ENCODE assay signal across 13 cellular contexts in genomic region chr9:134379774-134380431, GRCh38. TPM values are rescaled to one million over a fixed set of nuclear protein-coding genes. Genes with fewer than 3 reads are reported as not detected.
DNase-seq lines count a peak whose midpoint lies in the region; ATAC-seq, FAIRE-seq and TF ChIP-seq lines count a peak whose summit lies in the region.
"Had no signal": no experiment of that assay in that cellular context is flagged by ENCODE, and none has a peak within 500 bp of the region (broad histone marks: within the 10 kb centered on the region; RNA-seq: fewer than 3 reads in every experiment).

No MANE protein-coding gene starts in this region.

- peaks cover 90% of the 10 kb centered on the region for H3K4me1 Mint-ChIP-seq in osteocyte (ENCODE audit: unreplicated experiment)
- H3K4me1 Mint-ChIP-seq in activated CD4-positive, alpha-beta T cell treated with anti-CD3 and anti-CD28 coated beads, Interleukin-2, amount 10 ng/mL, durations not matched to agents 24 days and 14 days: peaks cover 10% of the 10 kb centered on the region

- TF ChIP-seq CTCF in A549 (IDR thresholded peaks at IDR 0.05): no peak
- TF ChIP-seq CTCF in osteocyte (IDR thresholded peaks at IDR 0.05): no peak
- no peak for TF ChIP-seq CTCF in sigmoid colon (IDR thresholded peaks at IDR 0.05)

- CTCF ChIA-PET in A549 (lab: Yijun Ruan, JAX): interaction anchor here (1.2 to 5.0 kb wide), 11 partner anchors 10 to 209 kb away, joined by 3 to 32 read pairs (median 6); no protein-coding TSS in a partner anchor

- TF ChIP-seq RAD21 in A549 (conservative IDR thresholded peaks at IDR 0.05 in 1 of 2, IDR thresholded peaks at IDR 0.05 in 1 of 2): no peak

- H3K27ac Mint-ChIP-seq in osteocyte (ENCODE audit: unreplicated experiment): peak overlapping the region; percentile 83
- H3K27ac Mint-ChIP-seq in activated CD4-positive, alpha-beta T cell treated with anti-CD3 and anti-CD28 coated beads, Interleukin-2, amount 10 ng/mL, durations not matched to agents 24 days and 14 days: no peak overlapping the region

- H3K27me3 ChIP-seq in sigmoid colon: no peaks in the 10 kb centered on the region
- H3K27me3 ChIP-seq: cardiac muscle cell had no signal

- WGBS in A549 (ENCODE audit: missing lambda C conversion rate): 0% methylated on average over 1 of the region's 23 CpGs
- WGBS in sigmoid colon, 2 donors: 89% methylated on average over 23 of the region's 23 CpGs

- peak overlapping the region; percentile 86 for H3K4me2 ChIP-seq in A549

- H3K4me3 Mint-ChIP-seq in osteocyte (ENCODE audit: unreplicated experiment): no peak overlapping the region
- no peak overlapping the region for H3K4me3 Mint-ChIP-seq in activated CD4-positive, alpha-beta T cell treated with anti-CD3 and anti-CD28 coated beads, Interleukin-2, amount 10 ng/mL, durations not matched to agents 24 days and 14 days

- peak; percentile 48 to 49 for ATAC-seq in A549

- H3K4me3 ChIP-seq in A549 (0 out of 3 replicates have a peak overlapping the region, but pooled peaks have one; percentile 15), sigmoid colon (no peak overlapping the region)
- H3K4me3 ChIP-seq: cardiac muscle cell had no signal

- no peaks in the 10 kb centered on the region for H3K36me3 Mint-ChIP-seq in osteocyte (ENCODE audit: unreplicated experiment)
- H3K36me3 Mint-ChIP-seq in activated CD4-positive, alpha-beta T cell treated with anti-CD3 and anti-CD28 coated beads, Interleukin-2, amount 10 ng/mL, durations not matched to agents 24 days and 14 days (ENCODE audit: low read depth): no peaks in the 10 kb centered on the region

- H3K27ac ChIP-seq in A549 (peak overlapping the region; percentile 93 to 97), cingulate gyrus (ENCODE audit: low read depth, low read length) (peak overlapping the region; percentile 60), sigmoid colon (peak overlapping the region in 2 of 4 donors; percentile 35 to 88)
- H3K27ac ChIP-seq: cardiac muscle cell had no signal

- intact Hi-C loops in sigmoid colon (cut with DNase I): no loop called here
- intact Hi-C loops in activated CD4-positive, alpha-beta T cell treated with anti-CD3 and anti-CD28 coated beads, Interleukin-2, amount 10 ng/mL, durations not matched to agents 24 days and 14 days (cut with micrococcal nuclease): no loop called here

- no peaks in the 10 kb centered on the region for H3K9me3 Mint-ChIP-seq in osteocyte (ENCODE audit: unreplicated experiment)
- no peaks in the 10 kb centered on the region for H3K9me3 Mint-ChIP-seq in activated CD4-positive, alpha-beta T cell treated with anti-CD3 and anti-CD28 coated beads, Interleukin-2, amount 10 ng/mL, durations not matched to agents 24 days and 14 days

- POLR2A ChIA-PET in A549 (lab: Yijun Ruan, JAX): interaction anchor here (0.7 to 3.5 kb wide), 4 partner anchors 13 to 219 kb away, joined by 3 to 18 read pairs (median 6); no protein-coding TSS in a partner anchor

- H3K4me1 ChIP-seq in A549 (peaks cover 100% of the 10 kb centered on the region), sigmoid colon (peaks cover 0 to 99% (median 97%) of the 10 kb centered on the region in 4 donors)

- no peaks in the 10 kb centered on the region for H3K36me3 ChIP-seq in sigmoid colon
- H3K36me3 ChIP-seq: cardiac muscle cell had no signal

- peak; percentile 68 to 87; a peak in 3 of 5 replicates for TF ChIP-seq EP300 in A549 (IDR thresholded peaks at IDR 0.05)
- no peak for TF ChIP-seq EP300 in sigmoid colon (IDR thresholded peaks at IDR 0.05)

- H3K27me3 Mint-ChIP-seq in osteocyte (ENCODE audit: unreplicated experiment): no peaks in the 10 kb centered on the region
- H3K27me3 Mint-ChIP-seq in activated CD4-positive, alpha-beta T cell treated with anti-CD3 and anti-CD28 coated beads, Interleukin-2, amount 10 ng/mL, durations not matched to agents 24 days and 14 days: peaks cover 13% of the 10 kb centered on the region

- DNase-seq in A549 (ENCODE audit: low read depth in 1 of 2, low spot score in 1 of 2): peak; percentile 77 to 94
- peak; percentile 92 for DNase-seq in M059J (ENCODE audit: low read depth)
- DNase-seq in osteocyte (ENCODE audit: extremely low spot score, unreplicated experiment): peak; percentile 91
- DNase-seq in sigmoid colon: no peak
- no peak for DNase-seq in activated CD4-positive, alpha-beta T cell treated with anti-CD3 and anti-CD28 coated beads, Interleukin-2, amount 10 ng/mL, durations not matched to agents 24 days and 14 days
- no peak for DNase-seq in DMS79 (lab: John Stamatoyannopoulos, UW)
- DNase-seq in cortex of kidney (lab: John Stamatoyannopoulos, UW): no peak
- DNase-seq: activated T-cell treated with anti-CD3 and anti-CD28 coated beads, Interleukin-2, amount 50 U/mL, for 48 hours; Kasumi-1; retina; SHP77 had no signal

- TF ChIP-seq POLR2A in A549 (IDR thresholded peaks at IDR 0.05; ENCODE audit: low read length) (no peak), sigmoid colon (IDR thresholded peaks at IDR 0.05) (no peak)

- FAIRE-seq in A549 (lab: Jason Lieb, UNC): no peak

- H3K9me3 ChIP-seq in A549 (no peaks in the 10 kb centered on the region), sigmoid colon (no peaks in the 10 kb centered on the region)

TF ChIP-seq in A549, 52 proteins besides CTCF, POLR2A, EP300 and RAD21 (continues in another document):
- TF ChIP-seq CEBPB (IDR thresholded peaks at IDR 0.05): no peak
- TF ChIP-seq MAX (IDR thresholded peaks at IDR 0.05): peak; percentile 91
- TF ChIP-seq SMC3 (IDR thresholded peaks at IDR 0.05): peak; percentile 37
- no peak for TF ChIP-seq FOSB (CRISPR knock-in tag; IDR thresholded peaks at IDR 0.05)
- peak; percentile 50; the same call in 1 of the 2 replicates for TF ChIP-seq JUNB (IDR thresholded peaks at IDR 0.05)
- TF ChIP-seq PBX3 (IDR thresholded peaks at IDR 0.05): 0 out of 2 replicates have a peak, but pooled peaks have one; percentile 52
- peak; percentile 81; the same call in 1 of the 2 replicates for TF ChIP-seq GATA3 (IDR thresholded peaks at IDR 0.05; ENCODE audit: borderline replicate concordance)
- TF ChIP-seq ATOH8 (CRISPR knock-in tag; IDR thresholded peaks at IDR 0.05; ENCODE audit: low read depth): peak; percentile 82
- peak; percentile 67; the same call in 1 of the 2 replicates for TF ChIP-seq FOSL2 (IDR thresholded peaks at IDR 0.05)
- peak; percentile 94 for TF ChIP-seq FOSL2 (CRISPR knock-in tag; IDR thresholded peaks at IDR 0.05)
- 0 out of 3 replicates have a peak, but pooled peaks have one; percentile 50 for TF ChIP-seq BCL3 (IDR thresholded peaks at IDR 0.05)
- TF ChIP-seq BHLHE40 (IDR thresholded peaks at IDR 0.05; ENCODE audit: low read depth, low read length): peak; percentile 50; the same call in 1 of the 2 replicates
- TF ChIP-seq JUN (IDR thresholded peaks at IDR 0.05): peak; percentile 86 to 87; a peak in 4 of 5 replicates

RNA-seq across cellular contexts. Expression of gene RXRA, which starts 53.6 kb away (rescaled TPM):
- polyA plus RNA-seq in A549 (2011; rRNA removed) (6.6 and 10.2 TPM in 2 replicates), A549 (2017; fragmentation: RNase III; extraction: RNeasy Plus Mini Kit Qiagen cat#74134 plus additional on column Dnase treatment) (22.0 to 23.9 TPM (median 22.5 TPM) in 3 replicates), sigmoid colon (10 to 100 TPM; 27.6 to 50.8 (median 38.4) TPM)
- polyA plus RNA-seq in A549 (2012; cell fraction: cytosol; rRNA removed): 16.7 and 21.8 TPM in 2 replicates
- polyA plus RNA-seq in A549 (2012; cell fraction: nucleus; rRNA removed): 25.5 and 28.7 TPM in 2 replicates
- 8.2 and 12.5 TPM in 2 replicates for polyA minus RNA-seq in A549 (2011; rRNA and poly(A)+ RNA removed)
- 12.5 and 22.6 TPM in 2 replicates for total RNA-seq in M059J (2014; rRNA removed; shearing (Covaris generic))
- total RNA-seq in osteocyte (76.4 and 82.2 TPM in 2 replicates), sigmoid colon (10 to 100 TPM; 26.7 to 49.0 (median 31.4) TPM)
- total RNA-seq in activated CD4-positive, alpha-beta T cell treated with anti-CD3 and anti-CD28 coated beads, Interleukin-2, amount 10 ng/mL, durations not matched to agents 24 days and 14 days: 4.0 and 4.8 TPM in 2 replicates

Comparison
In these comparisons a context has a peak if more than half of its experiments do, and no peak if none do; other contexts are left out.
1. DNase-seq: peak in A549 (2 of 2), M059J (single experiment) and osteocyte (single experiment); none in sigmoid colon (single experiment), activated CD4-positive, alpha-beta T cell treated with anti-CD3 and anti-CD28 coated beads, Interleukin-2, amount 10 ng/mL, durations not matched to agents 24 days and 14 days (single experiment), DMS79 (single experiment) and cortex of kidney (single experiment).